ENCODE assay signal across 8 cellular contexts in the genomic region with DNA sequence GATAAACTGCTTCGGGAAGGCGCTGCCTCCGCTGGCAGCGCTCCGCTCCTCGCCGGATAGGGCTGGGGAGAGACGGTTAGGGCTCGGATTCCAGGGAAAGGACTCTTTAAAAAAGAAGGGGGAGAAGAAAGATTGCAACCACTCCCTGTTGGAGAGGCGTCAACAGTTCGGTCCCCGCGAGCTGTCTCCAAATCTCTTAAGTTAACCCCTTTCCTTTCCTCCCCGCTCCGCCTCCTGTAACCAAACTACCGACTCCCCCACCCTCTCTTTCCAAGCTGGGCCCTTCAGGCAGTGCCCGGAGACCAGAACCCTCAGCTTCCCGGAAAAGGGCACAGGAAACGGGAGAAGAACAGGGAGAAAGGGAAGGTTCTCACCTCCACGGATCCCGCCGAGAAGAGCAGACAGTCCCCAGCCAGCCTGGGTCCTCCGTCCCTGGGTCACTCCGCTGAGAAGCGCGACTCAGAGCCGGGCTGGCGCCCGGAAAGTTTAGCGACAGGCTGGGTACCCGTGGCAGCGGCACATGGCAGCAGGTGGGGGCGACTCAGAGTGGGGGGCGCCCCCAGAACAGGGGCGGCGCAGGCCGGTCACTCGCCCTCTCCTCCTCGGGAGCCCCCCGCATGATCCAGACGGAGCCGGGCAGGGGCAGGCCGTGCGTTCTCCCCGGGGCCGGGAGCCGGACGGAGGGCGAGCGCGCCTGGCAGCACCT. TPM values are rescaled to one million over a fixed set of nuclear protein-coding genes. Genes with fewer than 3 reads are reported as not detected.
A peak's percentile ranks its signal among the peaks of the same experiment; 100 is the strongest.
DNase-seq lines count a peak whose midpoint lies in the region; ATAC-seq and TF ChIP-seq lines count a peak whose summit lies in the region.

No MANE protein-coding gene starts in this region.

- H3K79me2 ChIP-seq in MM.1S (ENCODE audit: low read length) = no peaks in the 10 kb centered on the region

- peak overlapping the region; percentile 80 for H2AFZ ChIP-seq in MM.1S (ENCODE audit: low read length)

- WGBS in prostate gland = under 1% methylated on average over 41 of the region's 51 CpGs

- ATAC-seq in activated T-cell treated with anti-CD3 and anti-CD28 coated beads, Interleukin-2, amount 50 U/mL, for 72 hours (replicated peaks in 1 of 2) = peak; percentile 18 to 20

- DNase-seq in NCI-H146 (lab: John Stamatoyannopoulos, UW) (peak; percentile 22), NCI-H146 treated with DMSO at 0.1 percent for 48 hours (lab: John Stamatoyannopoulos, UW; ENCODE audit: unreplicated experiment) (no peak), H7 (no peak), MM.1S (peak; percentile 28), glomerular visceral epithelial cell (ENCODE audit: extremely low spot score) (peak; percentile 49), prostate gland (ENCODE audit: low spot score) (peak; percentile 28), DMS114 treated with DMSO at 0.1 percent for 48 hours (lab: John Stamatoyannopoulos, UW; ENCODE audit: unreplicated experiment) (no peak)
- peak; percentile 36 to 38 for DNase-seq in activated T-cell treated with anti-CD3 and anti-CD28 coated beads, Interleukin-2, amount 50 U/mL, for 72 hours

- H3K36me3 ChIP-seq in H7 (replicated peaks; ENCODE audit: control insufficient read depth, insufficient read depth, low read length) (peaks cover 32% of the 10 kb centered on the region), MM.1S (replicated peaks; ENCODE audit: insufficient read depth, low read length) (no peaks in the 10 kb centered on the region), prostate gland (no peaks in the 10 kb centered on the region)

- no peaks in the 10 kb centered on the region for H3F3A ChIP-seq in MM.1S (ENCODE audit: insufficient read depth, low read length)

- peak overlapping the region; percentile 99 for H3K4me2 ChIP-seq in MM.1S (ENCODE audit: low read depth, low read length)

- H3K27ac Mint-ChIP-seq in activated T-cell treated with anti-CD3 and anti-CD28 coated beads, Interleukin-2, amount 50 U/mL, for 72 hours = no peak overlapping the region

- H3K9ac ChIP-seq in MM.1S (ENCODE audit: low read length) = peak overlapping the region; percentile 63; the same call in 1 of the 2 replicates

- peaks cover 3 to 5% of the 10 kb centered on the region in 2 donors for H3K36me3 Mint-ChIP-seq in activated T-cell treated with anti-CD3 and anti-CD28 coated beads, Interleukin-2, amount 50 U/mL, for 72 hours (ENCODE audit: insufficient read depth in 2 of 2)

- no peaks in the 10 kb centered on the region for H3K4me1 ChIP-seq in MM.1S (ENCODE audit: low read length)
- peaks cover 12% of the 10 kb centered on the region for H3K4me1 ChIP-seq in prostate gland (replicated peaks)

- H4K20me1 ChIP-seq in MM.1S (ENCODE audit: insufficient read depth, low read length) = no peaks in the 10 kb centered on the region

- no peaks in the 10 kb centered on the region for H3K9me3 Mint-ChIP-seq in activated T-cell treated with anti-CD3 and anti-CD28 coated beads, Interleukin-2, amount 50 U/mL, for 72 hours

- H3K27me3 ChIP-seq in H7 (ENCODE audit: control insufficient read depth, insufficient read depth, low read length) (no peaks in the 10 kb centered on the region), MM.1S (replicated peaks; ENCODE audit: insufficient read depth, low read length) (no peaks in the 10 kb centered on the region), prostate gland (replicated peaks; ENCODE audit: insufficient read depth) (no peaks in the 10 kb centered on the region)

- intact Hi-C loops in prostate gland (cut with DNase I) = loop anchor here (2.0 kb wide), 1 partner anchor 204 kb away; no protein-coding TSS in a partner anchor

- no peak for TF ChIP-seq CTCF in MM.1S (IDR thresholded peaks at IDR 0.05; ENCODE audit: low read length)
- no peak for TF ChIP-seq CTCF in prostate gland (IDR thresholded peaks at IDR 0.05)

- H3K9me3 ChIP-seq in MM.1S (replicated peaks; ENCODE audit: insufficient read depth, low read length) (no peaks in the 10 kb centered on the region), prostate gland (no peaks in the 10 kb centered on the region)

- H3K27ac ChIP-seq in MM.1S (ENCODE audit: low read length) = peak overlapping the region; percentile 25; the same call in 1 of the 2 replicates
- H3K27ac ChIP-seq in prostate gland = peak overlapping the region; percentile 82 to 90

- H3K4me3 ChIP-seq in H7 (ENCODE audit: insufficient read depth, low read depth, low read length) (peak overlapping the region; percentile 99), MM.1S (ENCODE audit: low read length) (peak overlapping the region; percentile 68), prostate gland (peak overlapping the region; percentile 74)

- H3K27me3 Mint-ChIP-seq in activated T-cell treated with anti-CD3 and anti-CD28 coated beads, Interleukin-2, amount 50 U/mL, for 72 hours (ENCODE audit: low read depth) = peaks cover 44% of the 10 kb centered on the region

- H3K4me1 Mint-ChIP-seq in activated T-cell treated with anti-CD3 and anti-CD28 coated beads, Interleukin-2, amount 50 U/mL, for 72 hours (ENCODE audit: low read depth) = peaks cover 39% of the 10 kb centered on the region

- TF ChIP-seq POLR2A in prostate gland (IDR thresholded peaks at IDR 0.05) = no peak

- H3K4me3 Mint-ChIP-seq in activated T-cell treated with anti-CD3 and anti-CD28 coated beads, Interleukin-2, amount 50 U/mL, for 72 hours = peak overlapping the region; percentile 88 to 89

- no peaks in the 10 kb centered on the region for H3K9me2 ChIP-seq in MM.1S (replicated peaks; ENCODE audit: insufficient read depth, low read length)

RNA-seq across cellular contexts. Expression of gene FZD5, which starts 0.7 kb away (rescaled TPM):
- 102 and 171 TPM in 2 replicates for total RNA-seq in H7 (2014; rRNA removed; shearing (Covaris generic))
- under 1 TPM; 0.65 to 0.70 TPM for total RNA-seq in activated T-cell treated with anti-CD3 and anti-CD28 coated beads, Interleukin-2, amount 50 U/mL, for 72 hours
- 10 to 100 TPM in 1 of 2 donors, 1 to 10 TPM in 1; 9.1 to 32.7 TPM for total RNA-seq in prostate gland

RNA-seq across cellular contexts. Expression of gene CCNYL1, which starts 57.6 kb away (rescaled TPM):
- total RNA-seq in H7 (2014; rRNA removed; shearing (Covaris generic)) = 10.9 and 11.5 TPM in 2 replicates
- total RNA-seq in activated T-cell treated with anti-CD3 and anti-CD28 coated beads, Interleukin-2, amount 50 U/mL, for 72 hours = 1 to 10 TPM; 5.1 to 7.0 TPM
- total RNA-seq in prostate gland = 1 to 10 TPM; 5.7 to 9.7 TPM

Comparison
In these comparisons a context has a peak if more than half of its experiments do, and no peak if none do; other contexts are left out.
1. DNase-seq: peak in NCI-H146 (single experiment), MM.1S (single experiment), activated T-cell treated with anti-CD3 and anti-CD28 coated beads, Interleukin-2, amount 50 U/mL, for 72 hours (2 of 2), glomerular visceral epithelial cell (single experiment) and prostate gland (single experiment); none in NCI-H146 treated with DMSO at 0.1 percent for 48 hours (single experiment), H7 (single experiment) and DMS114 treated with DMSO at 0.1 percent for 48 hours (single experiment).
2. RNA of gene FZD5, which starts 0.7 kb away (total RNA-seq): 102 to 171 TPM in H7 and 9.1 to 32.7 TPM in prostate gland; 0.65 to 0.70 TPM in activated T-cell treated with anti-CD3 and anti-CD28 coated beads, Interleukin-2, amount 50 U/mL, for 72 hours; every median in the first group is over 4 times any median in the second.
3. Peak in every context shown above with its lines, with median percentiles within 50 percentile points of each other: H3K4me3 ChIP-seq.